Comparison of ENCODE assay signal across 14 cellular contexts in genomic region chr14:103388664-103389063, GRCh38. TPM values are rescaled to one million over a fixed set of nuclear protein-coding genes. Genes with fewer than 3 reads are reported as not detected.
DNase-seq lines count a peak whose midpoint lies in the region; ATAC-seq and TF ChIP-seq lines count a peak whose summit lies in the region.
"Had no signal": no experiment of that assay in that cellular context is flagged by ENCODE, and none has a peak within 500 bp of the region (broad histone marks: within the 10 kb centered on the region; RNA-seq: fewer than 3 reads in every experiment).

No MANE protein-coding gene starts in this region.

- peak overlapping the region; percentile 96 for H3K4me2 ChIP-seq in DND-41 (ENCODE audit: insufficient read depth, low read length)

- intact Hi-C loops in activated T-helper 1 cell treated with anti-CD3 and anti-CD28 coated beads, Interleukin-12 subunit alpha, Interleukin-12 subunit beta, Interleukin-2, Interleukin-4 antibody, amounts not matched to agents 30 ng/mL and 10 ng/mL and 1 ng/mL, durations not matched to agents 14 hours and 24 hours and 36 hours (cut with micrococcal nuclease) = loop anchor here (5.0 kb wide), 1 partner anchor 39 kb away; no protein-coding TSS in a partner anchor
- intact Hi-C loops in lower lobe of right lung (cut with DNase I) = no loop called here

- H3K4me3 ChIP-seq in AG04450 (ENCODE audit: low read depth, low read length) = 0 out of 2 replicates have a peak overlapping the region, but pooled peaks have one; percentile 11
- peak overlapping the region in 1 of 2 experiments; percentile 99; a peak in 1 of 4 replicates for H3K4me3 ChIP-seq in DND-41 (ENCODE audit: low read depth in 1 of 2, low read length in 2 of 2)
- peak overlapping the region; percentile 88 for H3K4me3 ChIP-seq in lower lobe of right lung
- H3K4me3 ChIP-seq: SJCRH30 had no signal

- no peak overlapping the region for H2AFZ ChIP-seq in DND-41 (ENCODE audit: low read depth, low read length)

- H3K79me2 ChIP-seq in DND-41 (ENCODE audit: insufficient read depth, low read length) = peaks cover 90% of the 10 kb centered on the region

- H3K9ac ChIP-seq in DND-41 (ENCODE audit: low read depth, low read length) = 0 out of 2 replicates have a peak overlapping the region, but pooled peaks have one; percentile 12

- ATAC-seq in DND-41 (ENCODE audit: insufficient read depth, low read depth) (no peak), lower lobe of right lung (no peak), GM18909 (IDR thresholded peaks at IDR 0.05; ENCODE audit: poor library complexity, unreplicated experiment) (no peak)

- H3K4me1 Mint-ChIP-seq in activated T-helper 1 cell treated with anti-CD3 and anti-CD28 coated beads, Interleukin-12 subunit alpha, Interleukin-12 subunit beta, Interleukin-2, Interleukin-4 antibody, amounts not matched to agents 30 ng/mL and 10 ng/mL and 1 ng/mL, durations not matched to agents 14 hours and 24 hours and 36 hours (ENCODE audit: low read depth) = peaks cover 54% of the 10 kb centered on the region

- TF ChIP-seq CTCF in AG04450 (IDR thresholded peaks at IDR 0.05; ENCODE audit: low read depth, low read length) (no peak), DND-41 (IDR thresholded peaks at IDR 0.05; ENCODE audit: borderline replicate concordance, extremely low read depth, low read length, poor library complexity, severe bottlenecking) (no peak), lower lobe of right lung (IDR thresholded peaks at IDR 0.05) (no peak)

- CTCF ChIA-PET in AG04450 (lab: Charles Lee) = no interaction called here

- H3K9me3 Mint-ChIP-seq in activated T-helper 1 cell treated with anti-CD3 and anti-CD28 coated beads, Interleukin-12 subunit alpha, Interleukin-12 subunit beta, Interleukin-2, Interleukin-4 antibody, amounts not matched to agents 30 ng/mL and 10 ng/mL and 1 ng/mL, durations not matched to agents 14 hours and 24 hours and 36 hours = no peaks in the 10 kb centered on the region

- peak overlapping the region; percentile 34 for H3K4me3 Mint-ChIP-seq in activated T-helper 1 cell treated with anti-CD3 and anti-CD28 coated beads, Interleukin-12 subunit alpha, Interleukin-12 subunit beta, Interleukin-2, Interleukin-4 antibody, amounts not matched to agents 30 ng/mL and 10 ng/mL and 1 ng/mL, durations not matched to agents 14 hours and 24 hours and 36 hours

- no peaks in the 10 kb centered on the region for H3K27me3 ChIP-seq in AG04450 (ENCODE audit: control insufficient read depth, insufficient read depth, low read length)
- no peaks in the 10 kb centered on the region for H3K27me3 ChIP-seq in DND-41 (ENCODE audit: insufficient read depth, low read length, poor library complexity)
- no peaks in the 10 kb centered on the region for H3K27me3 ChIP-seq in lower lobe of right lung (ENCODE audit: low read depth)
- H3K27me3 ChIP-seq: SJCRH30 had no signal

- peaks cover 48% of the 10 kb centered on the region for H3K4me1 ChIP-seq in DND-41 (ENCODE audit: insufficient read depth, low read length)
- H3K4me1 ChIP-seq in lower lobe of right lung = peaks cover 70% of the 10 kb centered on the region
- H3K4me1 ChIP-seq: SJCRH30 had no signal

- H3K36me3 ChIP-seq in DND-41 (ENCODE audit: insufficient read depth, low read length) (no peaks in the 10 kb centered on the region; the same call in 1 of the 2 replicates), lower lobe of right lung (no peaks in the 10 kb centered on the region)
- H3K36me3 ChIP-seq: SJCRH30 had no signal

- DNase-seq in AG04450 (ENCODE audit: low read depth, low spot score) (no peak), DND-41 (no peak), lower lobe of right lung (no peak), SHP77 (lab: John Stamatoyannopoulos, UW) (no peak), NOMO-1 treated with DMSO at 0.1 percent for 48 hours (lab: John Stamatoyannopoulos, UW; ENCODE audit: unreplicated experiment) (no peak), hippocampal formation (lab: John Stamatoyannopoulos, UW) (no peak)
- DNase-seq in activated T-helper 1 cell treated with anti-CD3 and anti-CD28 coated beads, Interleukin-12 subunit alpha, Interleukin-12 subunit beta, Interleukin-2, Interleukin-4 antibody, amounts not matched to agents 30 ng/mL and 10 ng/mL and 1 ng/mL, durations not matched to agents 14 hours and 24 hours and 36 hours (ENCODE audit: low spot score) = no peak
- DNase-seq: activated CD4-positive, alpha-beta T cell treated with anti-CD3 and anti-CD28 coated beads for 1 hour; GF-D8; NCI-H524 treated with DMSO at 0.1 percent for 48 hours; retina; SJCRH30; substantia nigra had no signal

- peaks cover 54% of the 10 kb centered on the region for H4K20me1 ChIP-seq in DND-41 (ENCODE audit: insufficient read depth, low read length)

- H3K36me3 Mint-ChIP-seq in activated T-helper 1 cell treated with anti-CD3 and anti-CD28 coated beads, Interleukin-12 subunit alpha, Interleukin-12 subunit beta, Interleukin-2, Interleukin-4 antibody, amounts not matched to agents 30 ng/mL and 10 ng/mL and 1 ng/mL, durations not matched to agents 14 hours and 24 hours and 36 hours (ENCODE audit: low read depth) = peaks cover 4% of the 10 kb centered on the region

- H3K27ac Mint-ChIP-seq in activated T-helper 1 cell treated with anti-CD3 and anti-CD28 coated beads, Interleukin-12 subunit alpha, Interleukin-12 subunit beta, Interleukin-2, Interleukin-4 antibody, amounts not matched to agents 30 ng/mL and 10 ng/mL and 1 ng/mL, durations not matched to agents 14 hours and 24 hours and 36 hours = no peak overlapping the region

- POLR2A ChIA-PET in AG04450 (lab: Yijun Ruan, JAX) = no interaction called here

- H3K27ac ChIP-seq in AG04450 (ENCODE audit: low read depth, low read length) (no peak overlapping the region), DND-41 (ENCODE audit: low read length) (no peak overlapping the region), lower lobe of right lung (no peak overlapping the region)
- H3K27ac ChIP-seq: SJCRH30 had no signal

- H3K9me3 ChIP-seq in AG04450 (ENCODE audit: control insufficient read depth, insufficient read depth, low read length) (no peaks in the 10 kb centered on the region; the same call in 1 of the 2 replicates), DND-41 (ENCODE audit: insufficient read depth, low read length, severe bottlenecking) (no peaks in the 10 kb centered on the region), lower lobe of right lung (no peaks in the 10 kb centered on the region)
- H3K9me3 ChIP-seq: SJCRH30 had no signal

- H3K27me3 Mint-ChIP-seq in activated T-helper 1 cell treated with anti-CD3 and anti-CD28 coated beads, Interleukin-12 subunit alpha, Interleukin-12 subunit beta, Interleukin-2, Interleukin-4 antibody, amounts not matched to agents 30 ng/mL and 10 ng/mL and 1 ng/mL, durations not matched to agents 14 hours and 24 hours and 36 hours (ENCODE audit: insufficient read depth) = peaks cover 2% of the 10 kb centered on the region

RNA-seq across cellular contexts. Expression of gene MARK3, which starts 3.4 kb away (rescaled TPM):
- polyA plus RNA-seq in AG04450 (2011; rRNA removed) = 81.3 and 109 TPM in 2 replicates
- 91.3 and 104 TPM in 2 replicates for polyA minus RNA-seq in AG04450 (2011; rRNA and poly(A)+ RNA removed)
- total RNA-seq in activated T-helper 1 cell treated with anti-CD3 and anti-CD28 coated beads, Interleukin-12 subunit alpha, Interleukin-12 subunit beta, Interleukin-2, Interleukin-4 antibody, amounts not matched to agents 30 ng/mL and 10 ng/mL and 1 ng/mL, durations not matched to agents 14 hours and 24 hours and 36 hours = 89.6 and 90.6 TPM in 2 replicates
- total RNA-seq in lower lobe of right lung = 99.4 TPM

RNA-seq across cellular contexts. Expression of gene EIF5, which starts 54.6 kb away (rescaled TPM):
- polyA plus RNA-seq in AG04450 (2011; rRNA removed) = 365 and 477 TPM in 2 replicates
- 177 and 257 TPM in 2 replicates for polyA minus RNA-seq in AG04450 (2011; rRNA and poly(A)+ RNA removed)
- total RNA-seq in activated T-helper 1 cell treated with anti-CD3 and anti-CD28 coated beads, Interleukin-12 subunit alpha, Interleukin-12 subunit beta, Interleukin-2, Interleukin-4 antibody, amounts not matched to agents 30 ng/mL and 10 ng/mL and 1 ng/mL, durations not matched to agents 14 hours and 24 hours and 36 hours = 279 and 292 TPM in 2 replicates
- 266 TPM for total RNA-seq in lower lobe of right lung
